Comparison of ENCODE assay signal across 10 cellular contexts in genomic region chr19:38223119-38223523, GRCh38. TPM values are rescaled to one million over a fixed set of nuclear protein-coding genes. Genes with fewer than 3 reads are reported as not detected.
DNase-seq lines count a peak whose midpoint lies in the region; ATAC-seq and TF ChIP-seq lines count a peak whose summit lies in the region.
"Had no signal": no experiment of that assay in that cellular context is flagged by ENCODE, and none has a peak within 500 bp of the region (broad histone marks: within the 10 kb centered on the region; RNA-seq: fewer than 3 reads in every experiment).

No MANE protein-coding gene starts in this region.

- WGBS in mesodermal cell (ENCODE audit: insufficient coverage in 2 of 2), 2 experiments, result 89 to 90% methylated on average over 3 of the region's 3 CpGs

- H3K27ac Mint-ChIP-seq in activated CD4-positive, alpha-beta memory T cell treated with anti-CD3 and anti-CD28 coated beads, Interleukin-2, amount 10 ng/mL, durations not matched to agents 7 days and 5 days, result no peak overlapping the region

- H3K4me2 ChIP-seq in BLaER1 treated with 17β-estradiol and CSF1 and Interleukin-3, amounts not matched to agents 10 nM and 100 nM, result peak overlapping the region in 10 of 11 experiments; percentile 75 to 96 (median 89); a peak in 20 of 22 replicates

- H3K27ac ChIP-seq in BLaER1 treated with 17β-estradiol and CSF1 and Interleukin-3, amounts not matched to agents 10 nM and 100 nM, result no peak overlapping the region
- no peak overlapping the region for H3K27ac ChIP-seq in mesodermal cell (ENCODE audit: low read depth, low read length, severe bottlenecking)
- H3K27ac ChIP-seq: epithelial cell of prostate had no signal

- H3K4me1 ChIP-seq in BLaER1 treated with 17β-estradiol and CSF1 and Interleukin-3, amounts not matched to agents 10 nM and 100 nM, result peaks cover 3 to 34% (median 28%) of the 10 kb centered on the region in 10 experiments; a peak in 17 of 20 replicates
- H3K4me1 ChIP-seq in mesodermal cell (ENCODE audit: control insufficient read depth, insufficient read depth, low read length, poor library complexity, severe bottlenecking), result no peaks in the 10 kb centered on the region

- peak overlapping the region; percentile 1 for H3K4me3 Mint-ChIP-seq in activated CD4-positive, alpha-beta memory T cell treated with anti-CD3 and anti-CD28 coated beads, Interleukin-2, amount 10 ng/mL, durations not matched to agents 7 days and 5 days

- H3K9me3 ChIP-seq in BLaER1 treated with 17β-estradiol and CSF1 and Interleukin-3, amounts not matched to agents 10 nM and 100 nM (replicated peaks in 1 of 11), result no peaks in the 10 kb centered on the region
- no peaks in the 10 kb centered on the region for H3K9me3 ChIP-seq in mesodermal cell (ENCODE audit: control insufficient read depth, low read length)

- no peak for ATAC-seq in omental fat pad (ENCODE audit: low FRiP score)

- POLR2A ChIA-PET in activated CD4-positive, alpha-beta memory T cell treated with anti-CD3 and anti-CD28 coated beads, Interleukin-2, amount 10 ng/mL, durations not matched to agents 7 days and 5 days (lab: Charles Lee), result no interaction called here

- H3K36me3 ChIP-seq in BLaER1 treated with 17β-estradiol and CSF1 and Interleukin-3, amounts not matched to agents 10 nM and 100 nM, result peaks cover 0 to 13% (median 7%) of the 10 kb centered on the region in 11 experiments; a peak in 9 of 22 replicates
- peaks cover 9% of the 10 kb centered on the region for H3K36me3 ChIP-seq in mesodermal cell (ENCODE audit: control insufficient read depth, insufficient read depth, low read length)

- DNase-seq in HFF-Myc (ENCODE audit: extremely low read depth, low read depth), result no peak
- DNase-seq in activated CD4-positive, alpha-beta memory T cell treated with anti-CD3 and anti-CD28 coated beads, Interleukin-2, amount 10 ng/mL, durations not matched to agents 7 days and 5 days, result no peak
- DNase-seq in retina, result no peak
- no peak for DNase-seq in omental fat pad (ENCODE audit: low spot score)
- no peak for DNase-seq in COR-L47 (lab: John Stamatoyannopoulos, UW)
- DNase-seq in activated CD4-positive, alpha-beta T cell treated with anti-CD3 and anti-CD28 coated beads for 48 hours, result no peak
- DNase-seq: NCI-H1417 treated with DMSO at 0.1 percent for 48 hours had no signal

- no peaks in the 10 kb centered on the region for H3K9me3 Mint-ChIP-seq in activated CD4-positive, alpha-beta memory T cell treated with anti-CD3 and anti-CD28 coated beads, Interleukin-2, amount 10 ng/mL, durations not matched to agents 7 days and 5 days

- H3K27me3 ChIP-seq in BLaER1 treated with 17β-estradiol and CSF1 and Interleukin-3, amounts not matched to agents 10 nM and 100 nM, result peaks cover 8 to 24% (median 18%) of the 10 kb centered on the region in 11 experiments; a peak in 20 of 22 replicates

- peaks cover 61% of the 10 kb centered on the region for H3K27me3 Mint-ChIP-seq in activated CD4-positive, alpha-beta memory T cell treated with anti-CD3 and anti-CD28 coated beads, Interleukin-2, amount 10 ng/mL, durations not matched to agents 7 days and 5 days

- peak overlapping the region in 5 of 11 experiments; percentile 64 to 74 (median 70); a peak in 6 of 22 replicates for H3K9ac ChIP-seq in BLaER1 treated with 17β-estradiol and CSF1 and Interleukin-3, amounts not matched to agents 10 nM and 100 nM

- H4K20me1 ChIP-seq in BLaER1 treated with 17β-estradiol and CSF1 and Interleukin-3, amounts not matched to agents 10 nM and 100 nM, result peaks cover 0 to 22% (median 0%) of the 10 kb centered on the region in 11 experiments; a peak in 4 of 22 replicates

- peaks cover 7% of the 10 kb centered on the region for H3K36me3 Mint-ChIP-seq in activated CD4-positive, alpha-beta memory T cell treated with anti-CD3 and anti-CD28 coated beads, Interleukin-2, amount 10 ng/mL, durations not matched to agents 7 days and 5 days (ENCODE audit: low read depth)

- CTCF ChIA-PET in activated CD4-positive, alpha-beta memory T cell treated with anti-CD3 and anti-CD28 coated beads, Interleukin-2, amount 10 ng/mL, durations not matched to agents 7 days and 5 days (lab: Charles Lee), result no interaction called here

- H3K4me1 Mint-ChIP-seq in activated CD4-positive, alpha-beta memory T cell treated with anti-CD3 and anti-CD28 coated beads, Interleukin-2, amount 10 ng/mL, durations not matched to agents 7 days and 5 days, result peaks cover 16% of the 10 kb centered on the region

- peak overlapping the region in 7 of 10 experiments; percentile 57 to 75 (median 67); a peak in 8 of 20 replicates for H3K4me3 ChIP-seq in BLaER1 treated with 17β-estradiol and CSF1 and Interleukin-3, amounts not matched to agents 10 nM and 100 nM
- H3K4me3 ChIP-seq in HFF-Myc (replicated peaks; ENCODE audit: low read depth, low read length) (peak overlapping the region; percentile 56; the same call in 1 of the 2 replicates), mesodermal cell (ENCODE audit: extremely low read depth, insufficient read depth, low read length, poor library complexity, severe bottlenecking) (peak overlapping the region; percentile 62)

- TF ChIP-seq CTCF in HFF-Myc (IDR thresholded peaks at IDR 0.05; ENCODE audit: low read depth, low read length, missing control alignments) (no peak), omental fat pad (IDR thresholded peaks at IDR 0.05) (no peak)

RNA-seq across cellular contexts. Expression of gene DPF1, which starts 0.9 kb away (rescaled TPM):
- total RNA-seq in activated CD4-positive, alpha-beta memory T cell treated with anti-CD3 and anti-CD28 coated beads, Interleukin-2, amount 10 ng/mL, durations not matched to agents 7 days and 5 days, result under 1 TPM; 0.40 to 0.55 TPM
- polyA plus RNA-seq in mesodermal cell (2013, experiment 1 of 2), result 4.5 TPM
- polyA plus RNA-seq in mesodermal cell (2013, experiment 2 of 2), result 2.6 TPM
- not detected for total RNA-seq in omental fat pad

RNA-seq across cellular contexts. Expression of gene PPP1R14A, which starts 33.1 kb away (rescaled TPM):
- total RNA-seq in activated CD4-positive, alpha-beta memory T cell treated with anti-CD3 and anti-CD28 coated beads, Interleukin-2, amount 10 ng/mL, durations not matched to agents 7 days and 5 days, result not detected
- 17.3 TPM for polyA plus RNA-seq in mesodermal cell (2013, experiment 1 of 2)
- polyA plus RNA-seq in mesodermal cell (2013, experiment 2 of 2), result 16.8 TPM
- 100 to 1,000 TPM in 2 of 4 donors, 10 to 100 TPM in 2; 61.8 to 258 (median 118) TPM for total RNA-seq in omental fat pad

RNA-seq across cellular contexts. Expression of gene SPINT2, which starts 41.3 kb away (rescaled TPM):
- 1 to 10 TPM; 7.3 to 8.0 TPM for total RNA-seq in activated CD4-positive, alpha-beta memory T cell treated with anti-CD3 and anti-CD28 coated beads, Interleukin-2, amount 10 ng/mL, durations not matched to agents 7 days and 5 days
- 61.6 TPM for polyA plus RNA-seq in mesodermal cell (2013, experiment 1 of 2)
- polyA plus RNA-seq in mesodermal cell (2013, experiment 2 of 2), result 52.0 TPM
- 10 to 100 TPM; 14.3 to 30.6 (median 24.0) TPM for total RNA-seq in omental fat pad

Comparison
In these comparisons a context has a peak if more than half of its experiments do, and no peak if none do; other contexts are left out.
1. RNA of gene PPP1R14A, which starts 33.1 kb away (total RNA-seq): 61.8 to 258 TPM in omental fat pad; not detected in activated CD4-positive, alpha-beta memory T cell treated with anti-CD3 and anti-CD28 coated beads, Interleukin-2, amount 10 ng/mL, durations not matched to agents 7 days and 5 days; every median in the first group is over 10 times any median in the second.
2. Peak in every context shown above with its lines, with median percentiles within 50 percentile points of each other: H3K4me3 ChIP-seq.